1 cellular context compared by ENCODE assay signal in genomic region chr12:85971800-85972199, GRCh38.
TF ChIP-seq lines count a peak whose summit lies in the region.

No MANE protein-coding gene starts in this region.

TF ChIP-seq in IMR-90, 13 proteins besides CTCF, POLR2A, EP300 and RAD21:
- TF ChIP-seq MAZ (IDR thresholded peaks at IDR 0.05; ENCODE audit: borderline replicate concordance, low read depth, low read length) (no peak), RFX5 (IDR thresholded peaks at IDR 0.05; ENCODE audit: low read depth, low read length) (no peak), MAFK (IDR thresholded peaks at IDR 0.05; ENCODE audit: low read depth, low read length) (no peak), CEBPB (IDR thresholded peaks at IDR 0.05; ENCODE audit: low read depth, low read length) (no peak)
TF ChIP-seq in IMR-90: peak in this region for 0.
